In the genomic region with DNA sequence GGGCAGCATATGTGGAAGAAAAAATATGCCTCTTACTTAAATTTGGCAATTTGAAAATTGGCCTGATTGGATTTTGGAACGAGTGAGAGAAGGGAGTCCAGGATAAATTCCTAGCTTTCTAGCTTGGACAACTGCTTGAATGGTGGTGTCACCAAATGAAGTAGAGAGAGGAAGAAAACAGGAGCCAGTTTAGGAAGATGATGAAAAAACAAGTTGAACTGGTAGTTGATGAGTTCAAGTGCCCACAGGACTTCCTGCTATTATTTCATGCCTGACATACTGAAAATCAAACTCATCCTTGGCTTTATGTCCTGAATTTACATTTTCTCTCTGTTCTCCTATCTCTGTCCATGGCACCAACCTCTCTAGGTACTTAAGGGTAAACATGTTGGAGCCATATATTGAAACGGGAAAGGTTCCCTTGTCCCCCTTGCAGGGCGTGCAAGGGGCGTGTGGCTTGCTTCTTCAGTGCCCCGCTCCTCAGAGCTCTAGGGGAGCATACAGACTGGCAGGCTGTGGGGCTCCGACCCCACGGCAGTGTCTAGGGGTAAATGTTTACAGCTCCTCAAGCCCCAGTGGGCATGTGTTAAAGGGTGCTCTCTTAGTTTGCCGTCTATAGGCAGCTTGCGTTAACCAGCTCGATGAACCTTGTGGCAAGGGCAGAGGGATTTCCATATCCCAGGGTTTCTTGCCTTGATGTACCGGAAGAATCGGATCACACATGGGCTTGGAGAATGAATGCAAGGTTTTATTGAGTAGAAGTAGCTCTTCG, we compare ENCODE assay signal across 24 cellular contexts.
"Had no signal": no experiment of that assay in that cellular context is flagged by ENCODE, and none has a peak within 500 bp of the region (broad histone marks: within the 10 kb centered on the region; RNA-seq: fewer than 3 reads in every experiment).

No MANE protein-coding gene starts in this region.

- H2AFZ ChIP-seq: neural progenitor cell had no signal

- DNase-seq: activated CD4-positive, alpha-beta memory T cell treated with anti-CD3 and anti-CD28 coated beads for 36 hours; activated CD4-positive, alpha-beta T cell treated with anti-CD3 and anti-CD28 coated beads, Interleukin-2, amount 10 ng/mL, durations not matched to agents 24 days and 14 days; activated CD4-positive, CD25-positive, alpha-beta regulatory T cell treated with anti-CD3 and anti-CD28 coated beads, Interleukin-2, amount 50 U/mL, for 72 hours; activated CD8-positive, alpha-beta memory T cell treated with anti-CD3 and anti-CD28 coated beads, Interleukin-2, amount 50 U/mL, for 48 hours; activated gamma-delta T cell; activated naive CD4-positive, alpha-beta T cell treated with anti-CD3 and anti-CD28 coated beads, Interleukin-2, amount 10 ng/mL, durations not matched to agents 7 days and 5 days; activated naive CD8-positive, alpha-beta T cell treated with anti-CD3 and anti-CD28 coated beads, Interleukin-2, amount 10 ng/mL, durations not matched to agents 7 days and 5 days; activated T-cell treated with anti-CD3 and anti-CD28 coated beads, Interleukin-2, amount 50 U/mL, for 24 hours; brain microvascular endothelial cell; central memory CD4-positive, alpha-beta T cell; foreskin keratinocyte; left lung; lower lobe of right lung; mesenchymal stem cell; natural killer cell; posterior cingulate gyrus; retina; stimulated activated CD4-positive, alpha-beta T cell treated with anti-CD3 and anti-CD28 coated beads, Interleukin-15, amount 100 ng/mL, for 24 hours; stimulated activated CD4-positive, alpha-beta T cell treated with anti-CD3 and anti-CD28 coated beads, Interleukin-2, amount 100 ng/mL, for 24 hours; stimulated activated naive CD4-positive, alpha-beta T cell; T-helper 2 cell; tibial artery had no signal

- H3K4me3 Mint-ChIP-seq: activated CD4-positive, alpha-beta memory T cell treated with anti-CD3 and anti-CD28 coated beads for 36 hours; activated CD4-positive, alpha-beta T cell treated with anti-CD3 and anti-CD28 coated beads, Interleukin-2, amount 10 ng/mL, durations not matched to agents 24 days and 14 days; activated naive CD4-positive, alpha-beta T cell treated with anti-CD3 and anti-CD28 coated beads, Interleukin-2, amount 10 ng/mL, durations not matched to agents 7 days and 5 days; activated naive CD8-positive, alpha-beta T cell treated with anti-CD3 and anti-CD28 coated beads, Interleukin-2, amount 10 ng/mL, durations not matched to agents 7 days and 5 days; activated T-cell treated with anti-CD3 and anti-CD28 coated beads, Interleukin-2, amount 50 U/mL, for 24 hours; natural killer cell; neural progenitor cell had no signal

- H3K9ac ChIP-seq: neural progenitor cell had no signal

- H3K36me3 ChIP-seq: brain microvascular endothelial cell, left lung, lower lobe of right lung, neural progenitor cell, suprapubic skin, tibial artery had no signal

- H3K4me1 Mint-ChIP-seq: activated CD4-positive, alpha-beta T cell treated with anti-CD3 and anti-CD28 coated beads, Interleukin-2, amount 10 ng/mL, durations not matched to agents 24 days and 14 days; activated naive CD4-positive, alpha-beta T cell treated with anti-CD3 and anti-CD28 coated beads, Interleukin-2, amount 10 ng/mL, durations not matched to agents 7 days and 5 days; activated naive CD8-positive, alpha-beta T cell treated with anti-CD3 and anti-CD28 coated beads, Interleukin-2, amount 10 ng/mL, durations not matched to agents 7 days and 5 days; natural killer cell; neural progenitor cell had no signal

- H3K27me3 Mint-ChIP-seq: activated CD4-positive, alpha-beta memory T cell treated with anti-CD3 and anti-CD28 coated beads for 36 hours; activated CD4-positive, alpha-beta T cell treated with anti-CD3 and anti-CD28 coated beads, Interleukin-2, amount 10 ng/mL, durations not matched to agents 24 days and 14 days; activated naive CD4-positive, alpha-beta T cell treated with anti-CD3 and anti-CD28 coated beads, Interleukin-2, amount 10 ng/mL, durations not matched to agents 7 days and 5 days; activated naive CD8-positive, alpha-beta T cell treated with anti-CD3 and anti-CD28 coated beads, Interleukin-2, amount 10 ng/mL, durations not matched to agents 7 days and 5 days had no signal

- H3K9me3 Mint-ChIP-seq: activated CD4-positive, alpha-beta memory T cell treated with anti-CD3 and anti-CD28 coated beads for 36 hours; activated CD4-positive, alpha-beta T cell treated with anti-CD3 and anti-CD28 coated beads, Interleukin-2, amount 10 ng/mL, durations not matched to agents 24 days and 14 days; activated naive CD4-positive, alpha-beta T cell treated with anti-CD3 and anti-CD28 coated beads, Interleukin-2, amount 10 ng/mL, durations not matched to agents 7 days and 5 days; activated naive CD8-positive, alpha-beta T cell treated with anti-CD3 and anti-CD28 coated beads, Interleukin-2, amount 10 ng/mL, durations not matched to agents 7 days and 5 days; activated T-cell treated with anti-CD3 and anti-CD28 coated beads, Interleukin-2, amount 50 U/mL, for 24 hours; natural killer cell had no signal

- H3K27ac ChIP-seq: brain microvascular endothelial cell, foreskin keratinocyte, left lung, lower lobe of right lung, neural progenitor cell, suprapubic skin, tibial artery had no signal

- H3K4me3 ChIP-seq: left lung, lower lobe of right lung, neural progenitor cell, suprapubic skin, tibial artery had no signal

- H3K4me1 ChIP-seq: foreskin keratinocyte, left lung, lower lobe of right lung, neural progenitor cell had no signal

- H3K4me2 ChIP-seq: neural progenitor cell had no signal

- ATAC-seq: foreskin keratinocyte, left lung, lower lobe of right lung, natural killer cell had no signal

- H3K27me3 ChIP-seq: brain microvascular endothelial cell, foreskin keratinocyte, left lung, neural progenitor cell, suprapubic skin, tibial artery had no signal

- H3K9me3 ChIP-seq: left lung, lower lobe of right lung, suprapubic skin, tibial artery had no signal

- H3K27ac Mint-ChIP-seq: activated CD4-positive, alpha-beta memory T cell treated with anti-CD3 and anti-CD28 coated beads for 36 hours; activated CD4-positive, alpha-beta T cell treated with anti-CD3 and anti-CD28 coated beads, Interleukin-2, amount 10 ng/mL, durations not matched to agents 24 days and 14 days; activated naive CD4-positive, alpha-beta T cell treated with anti-CD3 and anti-CD28 coated beads, Interleukin-2, amount 10 ng/mL, durations not matched to agents 7 days and 5 days; activated naive CD8-positive, alpha-beta T cell treated with anti-CD3 and anti-CD28 coated beads, Interleukin-2, amount 10 ng/mL, durations not matched to agents 7 days and 5 days; activated T-cell treated with anti-CD3 and anti-CD28 coated beads, Interleukin-2, amount 50 U/mL, for 24 hours; natural killer cell; neural progenitor cell had no signal

- H3K36me3 Mint-ChIP-seq: activated CD4-positive, alpha-beta memory T cell treated with anti-CD3 and anti-CD28 coated beads for 36 hours; activated naive CD4-positive, alpha-beta T cell treated with anti-CD3 and anti-CD28 coated beads, Interleukin-2, amount 10 ng/mL, durations not matched to agents 7 days and 5 days; activated naive CD8-positive, alpha-beta T cell treated with anti-CD3 and anti-CD28 coated beads, Interleukin-2, amount 10 ng/mL, durations not matched to agents 7 days and 5 days; natural killer cell; neural progenitor cell had no signal
